ENCODE assay signal across 2 cellular contexts in the genomic region with DNA sequence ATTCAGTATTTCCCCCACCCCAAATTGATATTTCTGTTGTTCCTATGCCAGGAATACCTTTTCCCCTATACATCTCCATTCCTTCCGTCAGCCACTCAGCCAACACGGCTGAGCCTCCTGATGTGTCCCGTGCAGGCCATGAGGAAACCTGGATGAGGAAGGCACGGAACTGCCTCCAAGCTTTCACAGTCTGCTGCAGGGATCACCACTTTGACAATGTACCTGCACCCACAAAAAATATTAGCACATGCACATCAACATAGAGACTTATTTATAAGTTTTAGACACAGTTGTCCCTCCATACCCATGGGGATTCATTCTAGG.
TF ChIP-seq lines count a peak whose summit lies in the region.

No MANE protein-coding gene starts in this region.

TF ChIP-seq in IMR-90, 13 proteins besides CTCF, POLR2A, EP300 and RAD21:
- no peak for TF ChIP-seq CEBPB (IDR thresholded peaks at IDR 0.05; ENCODE audit: low read depth, low read length)
- TF ChIP-seq SMC3 (IDR thresholded peaks at IDR 0.05; ENCODE audit: low read depth, low read length): no peak
- no peak for TF ChIP-seq MAZ (IDR thresholded peaks at IDR 0.05; ENCODE audit: borderline replicate concordance, low read depth, low read length)
- no peak for TF ChIP-seq MAFK (IDR thresholded peaks at IDR 0.05; ENCODE audit: low read depth, low read length)
- no peak for TF ChIP-seq MXI1 (IDR thresholded peaks at IDR 0.05; ENCODE audit: borderline replicate concordance, low read depth, low read length)
- TF ChIP-seq RCOR1 (IDR thresholded peaks at IDR 0.05; ENCODE audit: insufficient replicate concordance, low read length): no peak
- no peak for TF ChIP-seq RFX5 (IDR thresholded peaks at IDR 0.05; ENCODE audit: low read depth, low read length)
- no peak for TF ChIP-seq BHLHE40 (IDR thresholded peaks at IDR 0.05; ENCODE audit: low read depth, low read length)
- TF ChIP-seq, protein P1, sequence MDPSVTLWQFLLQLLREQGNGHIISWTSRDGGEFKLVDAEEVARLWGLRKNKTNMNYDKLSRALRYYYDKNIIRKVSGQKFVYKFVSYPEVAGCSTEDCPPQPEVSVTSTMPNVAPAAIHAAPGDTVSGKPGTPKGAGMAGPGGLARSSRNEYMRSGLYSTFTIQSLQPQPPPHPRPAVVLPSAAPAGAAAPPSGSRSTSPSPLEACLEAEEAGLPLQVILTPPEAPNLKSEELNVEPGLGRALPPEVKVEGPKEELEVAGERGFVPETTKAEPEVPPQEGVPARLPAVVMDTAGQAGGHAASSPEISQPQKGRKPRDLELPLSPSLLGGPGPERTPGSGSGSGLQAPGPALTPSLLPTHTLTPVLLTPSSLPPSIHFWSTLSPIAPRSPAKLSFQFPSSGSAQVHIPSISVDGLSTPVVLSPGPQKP (IDR thresholded peaks at IDR 0.05; ENCODE audit: borderline replicate concordance, low read depth, low read length): no peak
- TF ChIP-seq CHD1 (IDR thresholded peaks at IDR 0.05; ENCODE audit: low read depth, low read length): no peak
- TF ChIP-seq, protein P2, sequence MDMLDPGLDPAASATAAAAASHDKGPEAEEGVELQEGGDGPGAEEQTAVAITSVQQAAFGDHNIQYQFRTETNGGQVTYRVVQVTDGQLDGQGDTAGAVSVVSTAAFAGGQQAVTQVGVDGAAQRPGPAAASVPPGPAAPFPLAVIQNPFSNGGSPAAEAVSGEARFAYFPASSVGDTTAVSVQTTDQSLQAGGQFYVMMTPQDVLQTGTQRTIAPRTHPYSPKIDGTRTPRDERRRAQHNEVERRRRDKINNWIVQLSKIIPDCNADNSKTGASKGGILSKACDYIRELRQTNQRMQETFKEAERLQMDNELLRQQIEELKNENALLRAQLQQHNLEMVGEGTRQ (IDR thresholded peaks at IDR 0.05; ENCODE audit: low read depth, low read length): no peak
- TF ChIP-seq FOS (IDR thresholded peaks at IDR 0.05; ENCODE audit: low read depth, low read length): no peak

TF ChIP-seq in GM12878, 131 proteins besides CTCF, POLR2A, EP300 and RAD21:
- TF ChIP-seq, protein P3, sequence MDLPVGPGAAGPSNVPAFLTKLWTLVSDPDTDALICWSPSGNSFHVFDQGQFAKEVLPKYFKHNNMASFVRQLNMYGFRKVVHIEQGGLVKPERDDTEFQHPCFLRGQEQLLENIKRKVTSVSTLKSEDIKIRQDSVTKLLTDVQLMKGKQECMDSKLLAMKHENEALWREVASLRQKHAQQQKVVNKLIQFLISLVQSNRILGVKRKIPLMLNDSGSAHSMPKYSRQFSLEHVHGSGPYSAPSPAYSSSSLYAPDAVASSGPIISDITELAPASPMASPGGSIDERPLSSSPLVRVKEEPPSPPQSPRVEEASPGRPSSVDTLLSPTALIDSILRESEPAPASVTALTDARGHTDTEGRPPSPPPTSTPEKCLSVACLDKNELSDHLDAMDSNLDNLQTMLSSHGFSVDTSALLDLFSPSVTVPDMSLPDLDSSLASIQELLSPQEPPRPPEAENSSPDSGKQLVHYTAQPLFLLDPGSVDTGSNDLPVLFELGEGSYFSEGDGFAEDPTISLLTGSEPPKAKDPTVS (IDR thresholded peaks at IDR 0.05; ENCODE audit: low read depth, low read length): no peak
- TF ChIP-seq ZNF384 (IDR thresholded peaks at IDR 0.05; ENCODE audit: borderline replicate concordance, low read depth, low read length) (no peak), YY1 (IDR thresholded peaks at IDR 0.05; ENCODE audit: low read depth, low read length) (no peak), ASH2L (IDR thresholded peaks at IDR 0.05; ENCODE audit: borderline replicate concordance, low read depth) (no peak), SIN3A (IDR thresholded peaks at IDR 0.05; ENCODE audit: low read depth, low read length) (no peak)
- TF ChIP-seq, protein P4, sequence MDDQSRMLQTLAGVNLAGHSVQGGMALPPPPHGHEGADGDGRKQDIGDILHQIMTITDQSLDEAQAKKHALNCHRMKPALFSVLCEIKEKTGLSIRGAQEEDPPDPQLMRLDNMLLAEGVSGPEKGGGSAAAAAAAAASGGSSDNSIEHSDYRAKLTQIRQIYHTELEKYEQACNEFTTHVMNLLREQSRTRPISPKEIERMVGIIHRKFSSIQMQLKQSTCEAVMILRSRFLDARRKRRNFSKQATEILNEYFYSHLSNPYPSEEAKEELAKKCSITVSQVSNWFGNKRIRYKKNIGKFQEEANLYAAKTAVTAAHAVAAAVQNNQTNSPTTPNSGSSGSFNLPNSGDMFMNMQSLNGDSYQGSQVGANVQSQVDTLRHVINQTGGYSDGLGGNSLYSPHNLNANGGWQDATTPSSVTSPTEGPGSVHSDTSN (IDR thresholded peaks at IDR 0.05; ENCODE audit: insufficient replicate concordance, low read depth, low read length): no peak
- TF ChIP-seq, protein P5, sequence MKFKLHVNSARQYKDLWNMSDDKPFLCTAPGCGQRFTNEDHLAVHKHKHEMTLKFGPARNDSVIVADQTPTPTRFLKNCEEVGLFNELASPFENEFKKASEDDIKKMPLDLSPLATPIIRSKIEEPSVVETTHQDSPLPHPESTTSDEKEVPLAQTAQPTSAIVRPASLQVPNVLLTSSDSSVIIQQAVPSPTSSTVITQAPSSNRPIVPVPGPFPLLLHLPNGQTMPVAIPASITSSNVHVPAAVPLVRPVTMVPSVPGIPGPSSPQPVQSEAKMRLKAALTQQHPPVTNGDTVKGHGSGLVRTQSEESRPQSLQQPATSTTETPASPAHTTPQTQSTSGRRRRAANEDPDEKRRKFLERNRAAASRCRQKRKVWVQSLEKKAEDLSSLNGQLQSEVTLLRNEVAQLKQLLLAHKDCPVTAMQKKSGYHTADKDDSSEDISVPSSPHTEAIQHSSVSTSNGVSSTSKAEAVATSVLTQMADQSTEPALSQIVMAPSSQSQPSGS (IDR thresholded peaks at IDR 0.05; ENCODE audit: low read length): 0 out of 2 replicates have a peak, but pooled peaks have one; percentile 2
- TF ChIP-seq, protein P6, sequence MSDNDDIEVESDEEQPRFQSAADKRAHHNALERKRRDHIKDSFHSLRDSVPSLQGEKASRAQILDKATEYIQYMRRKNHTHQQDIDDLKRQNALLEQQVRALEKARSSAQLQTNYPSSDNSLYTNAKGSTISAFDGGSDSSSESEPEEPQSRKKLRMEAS (IDR thresholded peaks at IDR 0.05; ENCODE audit: low read depth, low read length): no peak
